In the genomic region with DNA sequence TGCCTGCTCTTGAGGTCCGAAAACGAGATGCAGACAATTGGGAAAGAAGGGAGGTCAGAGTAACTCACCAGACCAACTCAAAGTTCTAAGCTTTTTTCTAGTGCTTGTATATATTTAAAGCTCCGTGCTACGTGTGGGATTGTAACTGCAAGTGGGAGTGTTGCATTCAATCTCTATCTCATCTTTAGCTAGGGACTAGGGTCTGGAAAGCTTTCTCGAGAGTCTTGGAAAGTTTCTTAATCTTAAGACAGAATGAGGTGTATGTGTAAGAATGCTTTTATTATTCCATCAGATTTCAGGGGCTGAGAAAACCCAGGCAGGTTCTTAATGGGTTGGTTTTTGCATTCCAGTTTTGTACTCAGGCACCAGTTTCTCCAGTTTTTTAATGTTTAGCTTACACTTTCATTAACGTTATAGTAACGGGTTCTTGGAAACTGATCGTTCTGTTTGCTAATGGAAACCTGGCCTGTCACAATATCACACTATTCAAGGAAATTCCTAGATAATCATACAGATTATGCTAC, we compare ENCODE assay signal across 23 cellular contexts.
"Had no signal": no experiment of that assay in that cellular context is flagged by ENCODE, and none has a peak within 500 bp of the region (broad histone marks: within the 10 kb centered on the region; RNA-seq: fewer than 3 reads in every experiment).

No MANE protein-coding gene starts in this region.

- H3K27ac Mint-ChIP-seq: activated CD4-positive, alpha-beta T cell treated with anti-CD3 and anti-CD28 coated beads, Interleukin-2, amount 10 ng/mL, durations not matched to agents 24 days and 14 days; activated CD8-positive, alpha-beta T cell treated with anti-CD3 and anti-CD28 coated beads, Interleukin-2, amount 10 ng/mL, durations not matched to agents 7 days and 5 days; activated naive CD4-positive, alpha-beta T cell treated with anti-CD3 and anti-CD28 coated beads for 36 hours; activated naive CD8-positive, alpha-beta T cell treated with anti-CD3 and anti-CD28 coated beads, Interleukin-2, amount 50 U/mL, for 24 hours; stimulated activated memory B cell treated with anti-CD40 and anti-IgM and Interleukin-4, amounts not matched to agents 10 μg/mL and 1 μg/mL and 100 μg/mL, for 72 hours; T-cell had no signal

- H3K4me3 Mint-ChIP-seq: activated CD4-positive, alpha-beta T cell treated with anti-CD3 and anti-CD28 coated beads, Interleukin-2, amount 10 ng/mL, durations not matched to agents 24 days and 14 days; activated CD8-positive, alpha-beta T cell treated with anti-CD3 and anti-CD28 coated beads, Interleukin-2, amount 10 ng/mL, durations not matched to agents 7 days and 5 days; activated naive CD4-positive, alpha-beta T cell treated with anti-CD3 and anti-CD28 coated beads for 36 hours; activated naive CD8-positive, alpha-beta T cell treated with anti-CD3 and anti-CD28 coated beads, Interleukin-2, amount 50 U/mL, for 24 hours; activated T-cell treated with anti-CD3 and anti-CD28 coated beads, Interleukin-2, amount 50 U/mL, for 4 hours; naive B cell; stimulated activated memory B cell treated with anti-CD40 and anti-IgM and Interleukin-4, amounts not matched to agents 10 μg/mL and 1 μg/mL and 100 μg/mL, for 72 hours; T-cell had no signal

- H3K4me1 ChIP-seq: spleen, testis, upper lobe of left lung had no signal

- DNase-seq: activated CD4-positive, alpha-beta T cell treated with anti-CD3 and anti-CD28 coated beads, Interleukin-2, amount 10 ng/mL, durations not matched to agents 24 days and 14 days; activated CD8-positive, alpha-beta T cell treated with anti-CD3 and anti-CD28 coated beads, Interleukin-2, amount 10 ng/mL, durations not matched to agents 7 days and 5 days; activated naive CD4-positive, alpha-beta T cell treated with anti-CD3 and anti-CD28 coated beads for 36 hours; activated naive CD8-positive, alpha-beta T cell treated with anti-CD3 and anti-CD28 coated beads, Interleukin-2, amount 50 U/mL, for 24 hours; activated T-cell treated with anti-CD3 and anti-CD28 coated beads, Interleukin-2, amount 50 U/mL, for 4 hours; aorta; cerebellar nuclear complex; cortex of kidney; effector CD4-positive, alpha-beta T cell; islet precursor cell; mucosa of descending colon; naive B cell; ovary; spleen; stimulated activated CD4-positive, alpha-beta T cell treated with anti-CD3 and anti-CD28 coated beads, Interleukin-4, amount 100 ng/mL, for 4 hours; T-cell; testis; upper lobe of left lung had no signal

- H3K27me3 ChIP-seq: ovary, spleen, testis, upper lobe of left lung had no signal

- ATAC-seq: activated CD8-positive, alpha-beta T cell treated with anti-CD3 and anti-CD28 coated beads, Interleukin-2, amount 10 ng/mL, durations not matched to agents 7 days and 5 days; activated naive CD8-positive, alpha-beta T cell treated with anti-CD3 and anti-CD28 coated beads, Interleukin-2, amount 50 U/mL, for 24 hours; activated T-cell treated with anti-CD3 and anti-CD28 coated beads, Interleukin-2, amount 50 U/mL, for 4 hours; esophagus mucosa; left lobe of liver; mucosa of descending colon; sciatic nerve; stimulated activated memory B cell treated with anti-CD40 and anti-IgM and Interleukin-4, amounts not matched to agents 10 μg/mL and 1 μg/mL and 100 μg/mL, for 72 hours; T-cell had no signal

- H3K27me3 Mint-ChIP-seq: activated CD4-positive, alpha-beta T cell treated with anti-CD3 and anti-CD28 coated beads, Interleukin-2, amount 10 ng/mL, durations not matched to agents 24 days and 14 days; activated naive CD8-positive, alpha-beta T cell treated with anti-CD3 and anti-CD28 coated beads, Interleukin-2, amount 50 U/mL, for 24 hours; naive B cell; stimulated activated memory B cell treated with anti-CD40 and anti-IgM and Interleukin-4, amounts not matched to agents 10 μg/mL and 1 μg/mL and 100 μg/mL, for 72 hours; T-cell had no signal

- H3K4me1 Mint-ChIP-seq: activated CD4-positive, alpha-beta T cell treated with anti-CD3 and anti-CD28 coated beads, Interleukin-2, amount 10 ng/mL, durations not matched to agents 24 days and 14 days; activated naive CD8-positive, alpha-beta T cell treated with anti-CD3 and anti-CD28 coated beads, Interleukin-2, amount 50 U/mL, for 24 hours; naive B cell; stimulated activated memory B cell treated with anti-CD40 and anti-IgM and Interleukin-4, amounts not matched to agents 10 μg/mL and 1 μg/mL and 100 μg/mL, for 72 hours; T-cell had no signal

- H3K27ac ChIP-seq: ovary, SK-N-MC, spleen, testis, upper lobe of left lung had no signal

- H3K4me3 ChIP-seq: mucosa of descending colon, ovary, SK-N-MC, spleen, testis, upper lobe of left lung had no signal

- H3K9me3 ChIP-seq: mucosa of descending colon, ovary, spleen, testis, upper lobe of left lung had no signal

- H3K36me3 ChIP-seq: ovary had no signal

- H3K9me3 Mint-ChIP-seq: activated CD4-positive, alpha-beta T cell treated with anti-CD3 and anti-CD28 coated beads, Interleukin-2, amount 10 ng/mL, durations not matched to agents 24 days and 14 days; activated naive CD4-positive, alpha-beta T cell treated with anti-CD3 and anti-CD28 coated beads for 36 hours; activated naive CD8-positive, alpha-beta T cell treated with anti-CD3 and anti-CD28 coated beads, Interleukin-2, amount 50 U/mL, for 24 hours; activated T-cell treated with anti-CD3 and anti-CD28 coated beads, Interleukin-2, amount 50 U/mL, for 4 hours; naive B cell; stimulated activated memory B cell treated with anti-CD40 and anti-IgM and Interleukin-4, amounts not matched to agents 10 μg/mL and 1 μg/mL and 100 μg/mL, for 72 hours; T-cell had no signal
